In genomic region chr11:102109896-102110760, GRCh38 we compare ENCODE assay signal across 9 cellular contexts. TPM values are rescaled to one million over a fixed set of nuclear protein-coding genes. Genes with fewer than 3 reads are reported as not detected.
DNase-seq lines count a peak whose midpoint lies in the region; ATAC-seq and TF ChIP-seq lines count a peak whose summit lies in the region.
"Had no signal": no experiment of that assay in that cellular context is flagged by ENCODE, and none has a peak within 500 bp of the region (broad histone marks: within the 10 kb centered on the region; RNA-seq: fewer than 3 reads in every experiment).

TSS of gene YAP1 (plus strand) at chr11:102110447. CDS start at chr11:102110849, 402 bp downstream.

- ATAC-seq in GM19397 (IDR thresholded peaks at IDR 0.05; ENCODE audit: unreplicated experiment) (peak; percentile 90), HG03520 (IDR thresholded peaks at IDR 0.05; ENCODE audit: unreplicated experiment) (peak; percentile 80)

- peak within 1 kb of the TSS; percentile 77 for H2AK5ac ChIP-seq in trophoblast cell (ENCODE audit: low read length)

- no peak within 1 kb of the TSS for H3K23ac ChIP-seq in trophoblast cell (ENCODE audit: low read length)

- H4K8ac ChIP-seq in trophoblast cell (ENCODE audit: low read depth, low read length) = peak within 1 kb of the TSS; percentile 99

- H4K91ac ChIP-seq in trophoblast cell (ENCODE audit: low read depth, low read length) = peak within 1 kb of the TSS; percentile 100

- no peaks in the 10 kb centered on the region for H3K79me2 ChIP-seq in SU-DHL-6 (ENCODE audit: insufficient read depth, low read length)
- H3K79me2 ChIP-seq in trophoblast cell (ENCODE audit: control insufficient read depth, insufficient read depth, low read length, poor library complexity) = peaks cover 19% of the 10 kb centered on the region

- peak; percentile 27 to 61 for TF ChIP-seq POLR2A in tibial nerve (IDR thresholded peaks at IDR 0.05)

- H2BK12ac ChIP-seq in trophoblast cell (ENCODE audit: low read length) = peak within 1 kb of the TSS; percentile 27

- WGBS in trophoblast cell (ENCODE audit: extremely low coverage, insufficient coverage, insufficient read length) = no CpG with 5 or more reads among the region's 104 CpGs
- 0 to 1% methylated on average over 61 to 80 of the region's 104 CpGs for WGBS in tibial nerve, 2 donors

- peak within 1 kb of the TSS; percentile 96 for H4K12ac ChIP-seq in trophoblast cell (ENCODE audit: low read depth, low read length)

- H3K27me3 ChIP-seq in BLaER1 = peaks cover 4% of the 10 kb centered on the region; the same call in 1 of the 2 replicates
- H3K27me3 ChIP-seq in SU-DHL-6 (ENCODE audit: low read length) = no peaks in the 10 kb centered on the region
- H3K27me3 ChIP-seq in adipocyte (replicated peaks; ENCODE audit: control insufficient read depth, insufficient read depth, low read length) = no peaks in the 10 kb centered on the region
- no peaks in the 10 kb centered on the region for H3K27me3 ChIP-seq in trophoblast cell (ENCODE audit: insufficient read depth, low read length)
- no peaks in the 10 kb centered on the region for H3K27me3 ChIP-seq in tibial nerve

- H3K4ac ChIP-seq in trophoblast cell (ENCODE audit: low read depth, low read length) = peak within 1 kb of the TSS; percentile 90

- H3K14ac ChIP-seq in trophoblast cell (ENCODE audit: low read length) = peak within 1 kb of the TSS; percentile 92

- peak within 1 kb of the TSS; percentile 88 for H3K4me2 ChIP-seq in BLaER1
- peak within 1 kb of the TSS; percentile 72 for H3K4me2 ChIP-seq in SU-DHL-6 (ENCODE audit: low read depth, low read length, poor library complexity, severe bottlenecking)
- peak within 1 kb of the TSS; percentile 61 for H3K4me2 ChIP-seq in trophoblast cell (ENCODE audit: low read length)

- H3K36me3 ChIP-seq in BLaER1 (no peaks in the 10 kb centered on the region), SU-DHL-6 (ENCODE audit: low read length) (no peaks in the 10 kb centered on the region), adipocyte (ENCODE audit: control insufficient read depth, insufficient read depth, low read length, severe bottlenecking) (peaks cover 9% of the 10 kb centered on the region), trophoblast cell (ENCODE audit: control insufficient read depth in 1 of 2, insufficient read depth in 2 of 2, low read length in 2 of 2) (peaks cover 2 to 3% of the 10 kb centered on the region in 2 experiments), tibial nerve (no peaks in the 10 kb centered on the region)

- H2AFZ ChIP-seq in SU-DHL-6 (ENCODE audit: low read depth, low read length, severe bottlenecking) = peak within 1 kb of the TSS; percentile 98
- H2AFZ ChIP-seq in trophoblast cell (ENCODE audit: insufficient read depth, low read length, poor library complexity) = peak within 1 kb of the TSS; percentile 83

- peak within 1 kb of the TSS; percentile 100 for H2BK5ac ChIP-seq in trophoblast cell (ENCODE audit: low read depth, low read length, poor library complexity)

- TF ChIP-seq CTCF in SU-DHL-6 (IDR thresholded peaks at IDR 0.05; ENCODE audit: insufficient read depth, low read length, poor library complexity, severe bottlenecking) (no peak), tibial nerve (IDR thresholded peaks at IDR 0.05) (peak in 2 of 5 experiments; percentile 17 to 47)

- intact Hi-C loops in cardiac septum (cut with DNase I) = loop anchor here (1.0 to 5.0 kb wide), 5 partner anchors 29 to 237 kb away; partner anchors contain the start of gene BIRC2

- H3K27ac ChIP-seq in BLaER1 (peak within 1 kb of the TSS; percentile 74), SU-DHL-6 (ENCODE audit: low read depth, low read length) (no peak within 1 kb of the TSS), trophoblast cell (ENCODE audit: low read depth, low read length) (peak within 1 kb of the TSS; percentile 98), tibial nerve (peak within 1 kb of the TSS; percentile 92 to 98 (median 94))

- H3F3A ChIP-seq in SU-DHL-6 (ENCODE audit: insufficient read depth) = no peaks in the 10 kb centered on the region

- DNase-seq in adipocyte (ENCODE audit: low read depth) (peak; percentile 95), cardiac septum (ENCODE audit: low spot score) (peak; percentile 92), trophoblast cell (peak; percentile 93 to 96), tibial nerve (ENCODE audit: low spot score in 2 of 2) (peak; percentile 71 to 80)

- peak within 1 kb of the TSS; percentile 98 for H3K18ac ChIP-seq in trophoblast cell (ENCODE audit: low read length)

- H3K79me1 ChIP-seq in trophoblast cell (ENCODE audit: low read length) = peaks cover 26% of the 10 kb centered on the region

- H3K9ac ChIP-seq in BLaER1 (peak within 1 kb of the TSS; percentile 80), SU-DHL-6 (ENCODE audit: low read length) (peak within 1 kb of the TSS; percentile 54), adipocyte (ENCODE audit: low read length) (peak within 1 kb of the TSS; percentile 98), trophoblast cell (ENCODE audit: low read length) (peak within 1 kb of the TSS; percentile 98)

- H3K4me1 ChIP-seq in BLaER1 (peaks cover 22% of the 10 kb centered on the region), adipocyte (ENCODE audit: control insufficient read depth, insufficient read depth, low read length) (peaks cover 25% of the 10 kb centered on the region), trophoblast cell (ENCODE audit: control insufficient read depth in 1 of 2, insufficient read depth in 2 of 2, low read length in 2 of 2) (peaks cover 2 to 5% of the 10 kb centered on the region in 2 experiments), tibial nerve (peaks cover 0 to 36% (median 9%) of the 10 kb centered on the region in 4 donors)

- no peaks in the 10 kb centered on the region for H3K9me2 ChIP-seq in SU-DHL-6 (replicated peaks; ENCODE audit: insufficient read depth, low read length)

- H3K4me3 ChIP-seq in BLaER1 (peak within 1 kb of the TSS; percentile 88), SU-DHL-6 (ENCODE audit: insufficient read depth, low read length, poor library complexity, severe bottlenecking) (peak within 1 kb of the TSS; percentile 55), adipocyte (ENCODE audit: low read length) (peak within 1 kb of the TSS; percentile 96), trophoblast cell (ENCODE audit: low read depth, low read length) (peak within 1 kb of the TSS; percentile 88), tibial nerve (peak within 1 kb of the TSS; percentile 68 to 82 (median 80))

- peak in 1 of 2 donors; percentile 87 for TF ChIP-seq EP300 in tibial nerve (IDR thresholded peaks at IDR 0.05)

- H3K9me3 ChIP-seq in BLaER1 (no peaks in the 10 kb centered on the region), SU-DHL-6 (ENCODE audit: insufficient read depth, low read length) (no peaks in the 10 kb centered on the region), adipocyte (ENCODE audit: control insufficient read depth, low read length) (no peaks in the 10 kb centered on the region), trophoblast cell (ENCODE audit: insufficient read depth, low read depth, low read length) (no peaks in the 10 kb centered on the region), tibial nerve (no peaks in the 10 kb centered on the region)

- H4K20me1 ChIP-seq in BLaER1 (no peaks in the 10 kb centered on the region), SU-DHL-6 (ENCODE audit: low read depth, low read length) (no peaks in the 10 kb centered on the region)

- peak within 1 kb of the TSS; percentile 93 for H2BK120ac ChIP-seq in trophoblast cell (ENCODE audit: insufficient read depth, low read length, poor library complexity)

RNA-seq across cellular contexts. Expression of gene YAP1, which starts in this region (rescaled TPM):
- 74.9 TPM for total RNA-seq in cardiac septum
- 127 and 130 TPM in 2 replicates for polyA plus RNA-seq in trophoblast cell (2013)
- 100 to 1,000 TPM; 130 to 203 (median 200) TPM for total RNA-seq in tibial nerve
- total RNA-seq: T-helper 2 cell treated with Interferon-gamma antibody and Interleukin-4, amounts not matched to agents 100 ng/mL and 5 ng/mL, for 36 hours had no signal
